ENCODE assay signal across 23 cellular contexts in the genomic region with DNA sequence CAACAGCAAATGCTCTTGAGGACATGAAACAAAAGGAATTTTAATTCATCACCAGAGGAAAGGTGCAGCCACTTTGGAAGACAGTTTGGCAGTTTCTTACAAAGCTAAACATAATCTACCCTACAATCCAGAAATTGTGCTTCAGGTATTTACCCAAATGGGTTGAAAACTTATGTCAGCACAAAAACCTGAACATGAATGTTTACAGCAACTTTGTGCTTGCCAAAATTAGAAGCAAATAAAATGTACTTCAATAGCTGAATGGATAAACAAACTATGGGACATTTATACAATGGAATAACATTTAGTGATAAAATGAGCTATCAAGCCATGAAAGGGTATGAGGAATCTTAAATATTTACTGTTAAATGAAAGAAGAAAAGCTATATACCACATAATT.
"Had no signal": no experiment of that assay in that cellular context is flagged by ENCODE, and none has a peak within 500 bp of the region (broad histone marks: within the 10 kb centered on the region; RNA-seq: fewer than 3 reads in every experiment).

No MANE protein-coding gene starts in this region.

- H3K9me3 ChIP-seq: suprapubic skin, testis, thyroid gland, transverse colon, uterus, vagina had no signal

- H3K27ac ChIP-seq: stomach, suprapubic skin, testis, thoracic aorta, thyroid gland, tibial artery, transverse colon, upper lobe of left lung, upper lobe of right lung, uterus, vagina had no signal

- H3K27me3 ChIP-seq: stomach, suprapubic skin, testis, thyroid gland, tibial artery, transverse colon, upper lobe of left lung, upper lobe of right lung, uterus, vagina had no signal

- H3K4me3 ChIP-seq: stomach, suprapubic skin, testis, thoracic aorta, thyroid gland, tibial artery, transverse colon, upper lobe of left lung, upper lobe of right lung, uterus, vagina had no signal

- H3K36me3 ChIP-seq: stomach, suprapubic skin, thoracic aorta, thyroid gland, tibial artery, transverse colon, upper lobe of left lung, upper lobe of right lung, uterus, vagina had no signal

- H3K4me1 ChIP-seq: stomach, suprapubic skin, testis, thyroid gland, tibial artery, transverse colon, upper lobe of left lung, upper lobe of right lung, uterus, vagina had no signal

- DNase-seq: stimulated activated CD4-positive, alpha-beta T cell treated with anti-CD3 and anti-CD28 coated beads, Interleukin-2, amount 100 ng/mL, for 48 hours; stimulated activated CD4-positive, alpha-beta T cell treated with anti-CD3 and anti-CD28 coated beads, Interleukin-4, amount 100 ng/mL, for 1 hour; stimulated activated CD4-positive, alpha-beta T cell treated with anti-CD3 and anti-CD28 coated beads, Interleukin-4, amount 100 ng/mL, for 24 hours; stimulated activated CD4-positive, alpha-beta T cell treated with anti-CD3 and anti-CD28 coated beads, Interleukin-4, amount 100 ng/mL, for 4 hours; stimulated activated CD8-positive, alpha-beta memory T cell treated with anti-CD3 and anti-CD28 coated beads, Interleukin-4, amount 100 ng/mL, for 48 hours; stimulated activated naive B cell treated with anti-CD40 and anti-IgM and Interleukin-4, amounts not matched to agents 10 μg/mL and 1 μg/mL and 100 μg/mL, for 72 hours; stimulated activated naive CD4-positive, alpha-beta T cell; stimulated activated naive CD4-positive, alpha-beta T cell treated with Interleukin-2 at 50 U/mL for 16 hours; stimulated activated naive CD8-positive, alpha-beta T cell treated with anti-CD3 and anti-CD28 coated beads, Interleukin-15, amount 100 ng/mL, for 72 hours; stimulated activated naive CD8-positive, alpha-beta T cell treated with anti-CD3 and anti-CD28 coated beads, Interleukin-15, Interleukin-2, amounts not matched to agents 100 U/mL and 50 U/mL, for 24 hours; stomach; substantia nigra; testis; thyroid gland; tibial artery; transverse colon; trophoblast cell; upper lobe of left lung; upper lobe of right lung; uterus had no signal
